1 cellular context compared by ENCODE assay signal in genomic region chr3:44648564-44649229, GRCh38.
TF ChIP-seq lines count a peak whose summit lies in the region.

Gene ZNF35, plus strand, starts transcription at chr3:44648732. Its CDS starts 2,336 bp downstream, at chr3:44651068.

TF ChIP-seq in H1, 55 proteins besides CTCF, POLR2A, EP300 and RAD21 (continued from another document):
- TF ChIP-seq HDAC2 (IDR thresholded peaks at IDR 0.05; ENCODE audit: borderline replicate concordance in 1 of 2, low read depth in 2 of 2, low read length in 2 of 2) (peak in 1 of 2 experiments; percentile 93; a peak in 1 of 4 replicates), JUN (IDR thresholded peaks at IDR 0.05; ENCODE audit: low read depth, low read length) (no peak), SIN3A (conservative IDR thresholded peaks at IDR 0.05 in 1 of 2, IDR thresholded peaks at IDR 0.05 in 1 of 2; ENCODE audit: low read depth in 1 of 2, low read length in 2 of 2) (peak; percentile 83 to 84), NRF1 (IDR thresholded peaks at IDR 0.05; ENCODE audit: low read depth, low read length) (no peak), TEAD4 (IDR thresholded peaks at IDR 0.05; ENCODE audit: low read depth, low read length) (no peak), NANOG (IDR thresholded peaks at IDR 0.05; ENCODE audit: insufficient read depth, low read depth, low read length, poor library complexity, severe bottlenecking) (no peak), TAF1 (IDR thresholded peaks at IDR 0.05; ENCODE audit: low read depth, low read length) (peak; percentile 99), SP2 (IDR thresholded peaks at IDR 0.05; ENCODE audit: low read length) (peak; percentile 96), ATF2 (IDR thresholded peaks at IDR 0.05; ENCODE audit: low read length) (no peak), SIRT6 (IDR thresholded peaks at IDR 0.05; ENCODE audit: low read length) (no peak), TBP (IDR thresholded peaks at IDR 0.05; ENCODE audit: low read depth, low read length) (peak; percentile 94), TAF7 (optimal IDR thresholded peaks at IDR 0.05; ENCODE audit: borderline replicate concordance, low read depth, low read length) (peak; percentile 94), ASH2L (IDR thresholded peaks at IDR 0.05; ENCODE audit: low read length) (peak; percentile 64)
- TF ChIP-seq, protein P1, sequence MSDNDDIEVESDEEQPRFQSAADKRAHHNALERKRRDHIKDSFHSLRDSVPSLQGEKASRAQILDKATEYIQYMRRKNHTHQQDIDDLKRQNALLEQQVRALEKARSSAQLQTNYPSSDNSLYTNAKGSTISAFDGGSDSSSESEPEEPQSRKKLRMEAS (IDR thresholded peaks at IDR 0.05), result peak; percentile 65; the same call in 1 of the 2 replicates
